ENCODE assay signal across 10 cellular contexts in genomic region chr3:98003306-98003969, GRCh38. TPM values are rescaled to one million over a fixed set of nuclear protein-coding genes. Genes with fewer than 3 reads are reported as not detected.
DNase-seq lines count a peak whose midpoint lies in the region; ATAC-seq and TF ChIP-seq lines count a peak whose summit lies in the region.
"Had no signal": no experiment of that assay in that cellular context is flagged by ENCODE, and none has a peak within 500 bp of the region (broad histone marks: within the 10 kb centered on the region; RNA-seq: fewer than 3 reads in every experiment).

No MANE protein-coding gene starts in this region.

- no peak overlapping the region for H3K4me2 ChIP-seq in OCI-LY7 (ENCODE audit: low read length)

- CTCF ChIA-PET in OCI-LY7 (lab: Charles Lee; ENCODE audit: unreplicated experiment), result interaction anchor here (1.5 kb wide), 1 partner anchor 8 kb away, joined by 3 read pairs; no protein-coding TSS in a partner anchor

- H3K9me2 ChIP-seq in OCI-LY7 (ENCODE audit: insufficient read depth, low read length), result no peaks in the 10 kb centered on the region

- no peaks in the 10 kb centered on the region for H4K20me1 ChIP-seq in OCI-LY7 (ENCODE audit: insufficient read depth, low read length)

- no peak overlapping the region for H3K4me3 ChIP-seq in GM12864 (ENCODE audit: low read depth, low read length)
- no peak overlapping the region for H3K4me3 ChIP-seq in OCI-LY7 (ENCODE audit: low read depth, low read length, poor library complexity, severe bottlenecking)

- no peak overlapping the region for H3K27ac ChIP-seq in OCI-LY7 (ENCODE audit: low read depth, low read length, poor library complexity, severe bottlenecking)

- no TSS peak for BruUV-seq in OCI-LY7 (replicated peaks; lab: Mats Ljungman, UMichigan)

- H3K79me2 ChIP-seq in OCI-LY7 (ENCODE audit: insufficient read depth, low read depth, low read length), result no peaks in the 10 kb centered on the region

- intact Hi-C loops in OCI-LY7 (cut with micrococcal nuclease; ENCODE audit: unreplicated experiment), result no loop called here

- TF ChIP-seq CTCF in GM12864 (IDR thresholded peaks at IDR 0.05; ENCODE audit: low read depth, low read length, missing control alignments) (no peak), OCI-LY7 (conservative IDR thresholded peaks at IDR 0.05; ENCODE audit: low read length) (no peak)

- H3K36me3 ChIP-seq in OCI-LY7 (ENCODE audit: insufficient read depth, low read length), result no peaks in the 10 kb centered on the region

- ATAC-seq in GM19324 (IDR thresholded peaks at IDR 0.05; ENCODE audit: low FRiP score, unreplicated experiment), result peak; percentile 70
- peak; percentile 58 for ATAC-seq in HG02943 (IDR thresholded peaks at IDR 0.05; ENCODE audit: low read depth, unreplicated experiment)

- peak overlapping the region; percentile 86 for H2AFZ ChIP-seq in OCI-LY7 (ENCODE audit: low read length)

- DNase-seq in GM12864 (ENCODE audit: low read depth), result peak; percentile 35
- peak; percentile 10 for DNase-seq in OCI-LY7 (ENCODE audit: low spot score)
- DNase-seq in amygdala (lab: John Stamatoyannopoulos, UW), result no peak
- no peak for DNase-seq in AG20443 (ENCODE audit: low spot score)
- DNase-seq in SW 1271 (lab: John Stamatoyannopoulos, UW), result no peak
- DNase-seq in effector CD4-positive, alpha-beta T cell, result no peak
- DNase-seq: DMS79, NCI-H2029 had no signal

- H3K9me3 ChIP-seq in OCI-LY7 (ENCODE audit: low read length), result no peaks in the 10 kb centered on the region

- POLR2A ChIA-PET in OCI-LY7 (lab: Charles Lee), result interaction anchor here (0.7 to 1.7 kb wide), 5 partner anchors 9 to 646 kb away, joined by 3 to 4 read pairs (median 4); no protein-coding TSS in a partner anchor

- peaks cover 9% of the 10 kb centered on the region for H3K4me1 ChIP-seq in OCI-LY7 (ENCODE audit: insufficient read depth, low read length, poor library complexity, severe bottlenecking)

RNA-seq across cellular contexts. Expression of gene RIOX2, which starts 31.2 kb away (rescaled TPM):
- total RNA-seq in OCI-LY7 (2014; rRNA removed; shearing (Covaris generic)), result 26.1 and 26.8 TPM in 2 replicates
- total RNA-seq in OCI-LY7 (2022), result 32.0 and 32.6 TPM in 2 replicates

RNA-seq across cellular contexts. Expression of gene GABRR3, which starts 31.7 kb away (rescaled TPM):
- total RNA-seq in OCI-LY7 (2014; rRNA removed; shearing (Covaris generic)), result not detected in 2 replicates
- total RNA-seq in OCI-LY7 (2022), result not detected in 2 replicates

Comparison
In these comparisons a context has a peak if more than half of its experiments do, and no peak if none do; other contexts are left out.
1. DNase-seq: peak in GM12864 (single experiment) and OCI-LY7 (single experiment); none in amygdala (0 of 56), AG20443 (single experiment), SW 1271 (0 of 2) and effector CD4-positive, alpha-beta T cell (single experiment).